Comparison of ENCODE assay signal across 1 cellular context in genomic region chr1:32111040-32111628, GRCh38.
TF ChIP-seq lines count a peak whose summit lies in the region.

No MANE protein-coding gene starts in this region.

TF ChIP-seq in HepG2, 621 proteins besides CTCF, POLR2A, EP300 and RAD21:
- TF ChIP-seq THAP11 (CRISPR knock-in tag; IDR thresholded peaks at IDR 0.05) (no peak), ZNF772 (CRISPR knock-in tag; IDR thresholded peaks at IDR 0.05) (no peak), ATAD3A (CRISPR knock-in tag; IDR thresholded peaks at IDR 0.05) (no peak), NCOR1 (IDR thresholded peaks at IDR 0.05; ENCODE audit: borderline replicate concordance, low read length) (no peak), YEATS4 (CRISPR knock-in tag; IDR thresholded peaks at IDR 0.05; ENCODE audit: borderline replicate concordance) (no peak), ZNF747 (CRISPR knock-in tag; IDR thresholded peaks at IDR 0.05; ENCODE audit: borderline replicate concordance) (no peak), SOX6 (IDR thresholded peaks at IDR 0.05) (no peak), SOX6 (CRISPR knock-in tag; IDR thresholded peaks at IDR 0.05) (no peak), TBP (CRISPR knock-in tag; IDR thresholded peaks at IDR 0.05) (no peak), SRSF9 (IDR thresholded peaks at IDR 0.05; ENCODE audit: borderline replicate concordance, insufficient read depth, low read depth, low read length, poor library complexity, severe bottlenecking) (no peak)
